23 cellular contexts compared by ENCODE assay signal in genomic region chr2:32095671-32096070, GRCh38. TPM values are rescaled to one million over a fixed set of nuclear protein-coding genes. Genes with fewer than 3 reads are reported as not detected.
DNase-seq lines count a peak whose midpoint lies in the region; ATAC-seq and TF ChIP-seq lines count a peak whose summit lies in the region.
"Had no signal": no experiment of that assay in that cellular context is flagged by ENCODE, and none has a peak within 500 bp of the region (broad histone marks: within the 10 kb centered on the region; RNA-seq: fewer than 3 reads in every experiment).

No MANE protein-coding gene starts in this region.

- no peaks in the 10 kb centered on the region for H3K4me1 ChIP-seq in CD8-positive, alpha-beta T cell (ENCODE audit: insufficient read depth, low read length)
- H3K4me1 ChIP-seq: Peyer's patch had no signal

- peaks cover 3 to 7% of the 10 kb centered on the region in 2 donors for H3K36me3 Mint-ChIP-seq in activated T-cell treated with anti-CD3 and anti-CD28 coated beads, Interleukin-2, amount 50 U/mL, for 72 hours (ENCODE audit: insufficient read depth in 2 of 2)
- H3K36me3 Mint-ChIP-seq in CD8-positive, alpha-beta T cell, result peaks cover 36% of the 10 kb centered on the region
- H3K36me3 Mint-ChIP-seq in T-helper 17 cell (ENCODE audit: low read depth), result peaks cover 4% of the 10 kb centered on the region

- TF ChIP-seq CTCF in CD8-positive, alpha-beta T cell (IDR thresholded peaks at IDR 0.05), result no peak
- TF ChIP-seq CTCF in epithelial cell of esophagus (IDR thresholded peaks at IDR 0.05; ENCODE audit: insufficient read depth, low read depth, low read length, missing control alignments), result no peak

- H3K27me3 Mint-ChIP-seq in activated T-cell treated with anti-CD3 and anti-CD28 coated beads, Interleukin-2, amount 50 U/mL, for 72 hours (ENCODE audit: low read depth), result no peaks in the 10 kb centered on the region
- no peaks in the 10 kb centered on the region for H3K27me3 Mint-ChIP-seq in CD8-positive, alpha-beta T cell (ENCODE audit: low read depth)
- H3K27me3 Mint-ChIP-seq in T-helper 17 cell, result no peaks in the 10 kb centered on the region
- H3K27me3 Mint-ChIP-seq: CD4-positive, alpha-beta T cell had no signal

- H3K27me3 ChIP-seq in CD8-positive, alpha-beta T cell (ENCODE audit: insufficient read depth, low read length), result no peaks in the 10 kb centered on the region
- H3K27me3 ChIP-seq: Peyer's patch had no signal

- no peaks in the 10 kb centered on the region for H3K36me3 ChIP-seq in CD8-positive, alpha-beta T cell (ENCODE audit: insufficient read depth, low read length)

- POLR2A ChIA-PET in CD8-positive, alpha-beta T cell (lab: Charles Lee), result interaction anchor here (1.5 kb wide), 1 partner anchor 10 kb away, joined by 3 read pairs; no protein-coding TSS in a partner anchor

- H3K27ac ChIP-seq in CD8-positive, alpha-beta T cell (ENCODE audit: low read depth, low read length), result no peak overlapping the region
- H3K27ac ChIP-seq: 22Rv1, Peyer's patch, SK-N-MC had no signal

- intact Hi-C loops in CD8-positive, alpha-beta T cell (cut with DNase I, micrococcal nuclease), result no loop called here

- CTCF ChIA-PET in CD8-positive, alpha-beta T cell (lab: Charles Lee), result no interaction called here

- H3K4me3 Mint-ChIP-seq in activated T-cell treated with anti-CD3 and anti-CD28 coated beads, Interleukin-2, amount 50 U/mL, for 72 hours, result no peak overlapping the region
- no peak overlapping the region for H3K4me3 Mint-ChIP-seq in CD8-positive, alpha-beta T cell
- no peak overlapping the region for H3K4me3 Mint-ChIP-seq in T-helper 17 cell
- H3K4me3 Mint-ChIP-seq: CD4-positive, alpha-beta T cell had no signal

- H3K9me3 Mint-ChIP-seq in activated T-cell treated with anti-CD3 and anti-CD28 coated beads, Interleukin-2, amount 50 U/mL, for 72 hours, result no peaks in the 10 kb centered on the region
- no peaks in the 10 kb centered on the region for H3K9me3 Mint-ChIP-seq in CD8-positive, alpha-beta T cell
- H3K9me3 Mint-ChIP-seq: CD4-positive, alpha-beta T cell had no signal

- no peak for ATAC-seq in activated T-cell treated with anti-CD3 and anti-CD28 coated beads, Interleukin-2, amount 50 U/mL, for 72 hours (replicated peaks in 1 of 2)
- no peak for ATAC-seq in CD8-positive, alpha-beta T cell
- ATAC-seq in T-helper 17 cell, result no peak
- no peak for ATAC-seq in GM18868 (IDR thresholded peaks at IDR 0.05; ENCODE audit: unreplicated experiment)
- ATAC-seq in HG03045 (IDR thresholded peaks at IDR 0.05; ENCODE audit: unreplicated experiment), result no peak

- DNase-seq in activated T-cell treated with anti-CD3 and anti-CD28 coated beads, Interleukin-2, amount 50 U/mL, for 72 hours, result no peak
- DNase-seq in activated T-cell treated with anti-CD3 and anti-CD28 coated beads, Interleukin-2, amount 50 U/mL, for 1 hour, result no peak
- DNase-seq in CD8-positive, alpha-beta T cell, result no peak
- DNase-seq in T-helper 17 cell (no peak), epithelial cell of esophagus (ENCODE audit: low read depth) (peak; percentile 70), NCI-H2029 (lab: John Stamatoyannopoulos, UW) (no peak)
- DNase-seq: CD4-positive, alpha-beta T cell; DMS 273 treated with DMSO at 0.1 percent for 48 hours; DMS79 treated with DMSO at 0.1 percent for 48 hours; GF-D8; H7; KG1; MM.1S; NCI-H2029 treated with DMSO at 0.1 percent for 48 hours; NCI-H226; NCI-H510A; NCI-H69; Peyer's patch; SIG-M5 had no signal

- peak overlapping the region; percentile 6 for H3K27ac Mint-ChIP-seq in activated T-cell treated with anti-CD3 and anti-CD28 coated beads, Interleukin-2, amount 50 U/mL, for 72 hours
- peak overlapping the region; percentile 2 for H3K27ac Mint-ChIP-seq in CD8-positive, alpha-beta T cell
- H3K27ac Mint-ChIP-seq in T-helper 17 cell, result peak overlapping the region; percentile 77
- H3K27ac Mint-ChIP-seq: CD4-positive, alpha-beta T cell had no signal

- no peak overlapping the region for H3K4me3 ChIP-seq in CD8-positive, alpha-beta T cell (ENCODE audit: low read depth, low read length)
- no peak overlapping the region for H3K4me3 ChIP-seq in epithelial cell of esophagus (ENCODE audit: low read length)
- H3K4me3 ChIP-seq: Peyer's patch, SK-N-MC had no signal

- no peaks in the 10 kb centered on the region for H3K4me1 Mint-ChIP-seq in activated T-cell treated with anti-CD3 and anti-CD28 coated beads, Interleukin-2, amount 50 U/mL, for 72 hours (ENCODE audit: low read depth)
- peaks cover 3% of the 10 kb centered on the region for H3K4me1 Mint-ChIP-seq in CD8-positive, alpha-beta T cell (ENCODE audit: low read depth)
- H3K4me1 Mint-ChIP-seq in T-helper 17 cell, result peaks cover 13% of the 10 kb centered on the region

- no peaks in the 10 kb centered on the region for H3K9me3 ChIP-seq in CD8-positive, alpha-beta T cell (ENCODE audit: low read length)
- no peaks in the 10 kb centered on the region for H3K9me3 ChIP-seq in T-helper 17 cell (ENCODE audit: control insufficient read depth, low read length, poor library complexity, severe bottlenecking)
- H3K9me3 ChIP-seq: Peyer's patch had no signal

RNA-seq across cellular contexts. Expression of gene SPAST, which starts 32.3 kb away (rescaled TPM):
- 10 to 100 TPM; 24.8 to 28.6 TPM for total RNA-seq in activated T-cell treated with anti-CD3 and anti-CD28 coated beads, Interleukin-2, amount 50 U/mL, for 72 hours
- total RNA-seq in CD8-positive, alpha-beta T cell, result 1 to 10 TPM; 7.4 to 9.4 TPM
- total RNA-seq in T-helper 17 cell, result 10 to 100 TPM; 15.8 to 16.8 TPM

RNA-seq across cellular contexts. Expression of gene DPY30, which starts 56.1 kb away (rescaled TPM):
- total RNA-seq in activated T-cell treated with anti-CD3 and anti-CD28 coated beads, Interleukin-2, amount 50 U/mL, for 72 hours, result 10 to 100 TPM; 59.1 to 70.9 TPM
- total RNA-seq in CD8-positive, alpha-beta T cell, result 10 to 100 TPM in 1 of 2 experiments, 1 to 10 TPM in 1; 9.6 to 10.8 TPM
- 10 to 100 TPM; 22.0 to 27.0 TPM for total RNA-seq in T-helper 17 cell

Comparison
In these comparisons a context has a peak if more than half of its experiments do, and no peak if none do; other contexts are left out.
1. H3K27ac Mint-ChIP-seq: peak in every context shown above with its lines; median percentile 77 in T-helper 17 cell; 6 in activated T-cell treated with anti-CD3 and anti-CD28 coated beads, Interleukin-2, amount 50 U/mL, for 72 hours; 2 in CD8-positive, alpha-beta T cell.